20 cellular contexts compared by ENCODE assay signal in genomic region chr3:76043746-76044145, GRCh38.
A peak's percentile ranks its signal among the peaks of the same experiment; 100 is the strongest.
DNase-seq lines count a peak whose midpoint lies in the region; ATAC-seq and TF ChIP-seq lines count a peak whose summit lies in the region.
"Had no signal": no experiment of that assay in that cellular context is flagged by ENCODE, and none has a peak within 500 bp of the region (broad histone marks: within the 10 kb centered on the region; RNA-seq: fewer than 3 reads in every experiment).

No MANE protein-coding gene starts in this region.

- H3K4me2 ChIP-seq in GM23338: no peak overlapping the region
- no peak overlapping the region for H3K4me2 ChIP-seq in IMR-90 (ENCODE audit: low read depth, low read length)
- H3K4me2 ChIP-seq: KMS-11 had no signal

- H3K27ac Mint-ChIP-seq in GM23338 (peak overlapping the region; percentile 93), mesothelial cell of epicardium (peak overlapping the region; percentile 74)
- H3K27ac Mint-ChIP-seq in CD4-positive, alpha-beta T cell: no peak overlapping the region

- no peaks in the 10 kb centered on the region for H3K9me1 ChIP-seq in IMR-90 (ENCODE audit: insufficient read depth, low read length)

- H3K79me1 ChIP-seq in IMR-90 (ENCODE audit: low read depth in 1 of 2, low read length in 2 of 2): no peaks in the 10 kb centered on the region

- no peak overlapping the region; the same call in 1 of the 2 replicates for H4K91ac ChIP-seq in IMR-90 (ENCODE audit: insufficient read depth, low read depth, low read length)

- H3K9me3 Mint-ChIP-seq in GM23338 (no peaks in the 10 kb centered on the region; the same call in 2 of the 3 replicates), mesothelial cell of epicardium (no peaks in the 10 kb centered on the region)
- peaks cover 3% of the 10 kb centered on the region for H3K9me3 Mint-ChIP-seq in CD4-positive, alpha-beta T cell

- H3K27ac ChIP-seq in GM23338 (ENCODE audit: low read depth) (peak overlapping the region; percentile 98), IMR-90 (ENCODE audit: insufficient read depth, low read length) (no peak overlapping the region), iPS DF 6.9 (ENCODE audit: low read length) (peak overlapping the region; percentile 94)
- H3K27ac ChIP-seq in CD4-positive, alpha-beta T cell (ENCODE audit: low read depth, low read length): no peak overlapping the region
- H3K27ac ChIP-seq: C4-2B, KMS-11 had no signal

- H3K4me3 Mint-ChIP-seq in GM23338: no peak overlapping the region
- H3K4me3 Mint-ChIP-seq in mesothelial cell of epicardium: no peak overlapping the region
- no peak overlapping the region for H3K4me3 Mint-ChIP-seq in CD4-positive, alpha-beta T cell

- no peak for TF ChIP-seq POLR2A in IMR-90 (IDR thresholded peaks at IDR 0.05; ENCODE audit: low read depth, low read length)

- no TSS peak for BruUV-seq in IMR-90 (replicated peaks; lab: Mats Ljungman, UMichigan)

- H3K56ac ChIP-seq in IMR-90 (ENCODE audit: extremely low read depth, insufficient read depth, low read length): no peak overlapping the region

- H3K27me3 ChIP-seq in GM23338 (ENCODE audit: insufficient read depth) (no peaks in the 10 kb centered on the region), IMR-90 (ENCODE audit: control insufficient read depth, insufficient read depth, low read length) (no peaks in the 10 kb centered on the region), iPS DF 6.9 (ENCODE audit: control insufficient read depth, insufficient read depth, low read length) (no peaks in the 10 kb centered on the region)
- H3K27me3 ChIP-seq in CD4-positive, alpha-beta T cell (ENCODE audit: control insufficient read depth, insufficient read depth, low read length): no peaks in the 10 kb centered on the region

- intact Hi-C loops in IMR-90 (cut with micrococcal nuclease): loop anchor here (2.0 to 5.0 kb wide), 4 partner anchors 19 to 264 kb away; no protein-coding TSS in a partner anchor
- intact Hi-C loops in CD4-positive, alpha-beta T cell (cut with DNase I, micrococcal nuclease): no loop called here

- CTCF ChIA-PET in IMR-90 (lab: Yijun Ruan, JAX): interaction anchor here (1.3 kb wide), 1 partner anchor 18 kb away, joined by 4 read pairs; no protein-coding TSS in a partner anchor
- CTCF ChIA-PET in CD4-positive, alpha-beta T cell (lab: Charles Lee): no interaction called here

- H3K4me1 Mint-ChIP-seq in GM23338: peaks cover 52% of the 10 kb centered on the region
- peaks cover 56% of the 10 kb centered on the region for H3K4me1 Mint-ChIP-seq in mesothelial cell of epicardium
- H3K4me1 Mint-ChIP-seq in CD4-positive, alpha-beta T cell (ENCODE audit: low read depth): no peaks in the 10 kb centered on the region

- H2BK5ac ChIP-seq in IMR-90 (ENCODE audit: low read depth, low read length, poor library complexity, severe bottlenecking): peak overlapping the region; percentile 8

- in situ Hi-C loops in IMR-90 (cut with MboI; ENCODE audit: low sequenced_read_pairs): no loop called here

- H2AK9ac ChIP-seq in IMR-90 (replicated peaks; ENCODE audit: low read depth, low read length, poor library complexity): no peak overlapping the region

- peak overlapping the region; percentile 73; the same call in 1 of the 2 replicates for H4K5ac ChIP-seq in IMR-90 (ENCODE audit: low read depth, low read length)

- peaks cover 7% of the 10 kb centered on the region; the same call in 2 of the 3 replicates for H3K36me3 Mint-ChIP-seq in GM23338 (ENCODE audit: low read depth)
- no peaks in the 10 kb centered on the region for H3K36me3 Mint-ChIP-seq in mesothelial cell of epicardium
- H3K36me3 Mint-ChIP-seq in CD4-positive, alpha-beta T cell (ENCODE audit: low read depth): no peaks in the 10 kb centered on the region

- dilution Hi-C loops in IMR-90 (cut with HindIII; ENCODE audit: low sequenced_read_pairs, unreplicated experiment): no loop called here

- no peak overlapping the region; the same call in 1 of the 2 replicates for H3K14ac ChIP-seq in IMR-90 (replicated peaks; ENCODE audit: low read depth, low read length)

- TF ChIP-seq RAD21 in IMR-90 (IDR thresholded peaks at IDR 0.05; ENCODE audit: low read length): no peak

- H3K4me3 ChIP-seq in GM23338 (no peak overlapping the region), IMR-90 (ENCODE audit: insufficient read depth, low read depth, low read length) (no peak overlapping the region), iPS DF 6.9 (ENCODE audit: low read length) (no peak overlapping the region)

- peaks cover 2% of the 10 kb centered on the region for H3K27me3 Mint-ChIP-seq in GM23338 (ENCODE audit: insufficient read depth, low read depth, poor library complexity)
- H3K27me3 Mint-ChIP-seq in mesothelial cell of epicardium (ENCODE audit: low read depth): no peaks in the 10 kb centered on the region
- no peaks in the 10 kb centered on the region for H3K27me3 Mint-ChIP-seq in CD4-positive, alpha-beta T cell

- WGBS in IMR-90 (ENCODE audit: extremely low coverage in 2 of 2, insufficient read length in 1 of 2), 2 experiments: no CpG with 5 or more reads among the region's 2 CpGs
- WGBS in iPS DF 6.9 (ENCODE audit: insufficient coverage, insufficient read length): no CpG with 5 or more reads among the region's 2 CpGs

- no peaks in the 10 kb centered on the region for H3K9me3 ChIP-seq in IMR-90 (ENCODE audit: control insufficient read depth, insufficient read depth, low read length)
- H3K9me3 ChIP-seq in iPS DF 6.9 (ENCODE audit: control insufficient read depth, insufficient read depth, low read length): no peaks in the 10 kb centered on the region
- H3K9me3 ChIP-seq in CD4-positive, alpha-beta T cell (ENCODE audit: control insufficient read depth, low read length): no peaks in the 10 kb centered on the region

- peak overlapping the region; percentile 81; the same call in 1 of the 2 replicates for H2BK20ac ChIP-seq in IMR-90 (ENCODE audit: low read depth, low read length)

- no peaks in the 10 kb centered on the region for H3K79me2 ChIP-seq in GM23338 (replicated peaks; ENCODE audit: insufficient read depth)

- H3K9ac ChIP-seq in IMR-90 (ENCODE audit: low read depth, low read length): no peak overlapping the region
- H3K9ac ChIP-seq: KMS-11 had no signal

- peak; percentile 80 for DNase-seq in GM23338 (ENCODE audit: low spot score)
- DNase-seq in IMR-90: no peak
- DNase-seq in iPS DF 6.9 (ENCODE audit: low read depth, low spot score): peak; percentile 79
- no peak for DNase-seq in mesothelial cell of epicardium (ENCODE audit: low spot score in 2 of 2, unreplicated experiment in 2 of 2)
- DNase-seq in D341Med (ENCODE audit: low spot score): no peak
- DNase-seq in CD4-positive, alpha-beta T cell: no peak
- DNase-seq: EL; GOT3; NCI-H1092 treated with DMSO at 0.1 percent for 48 hours; NCI-H1436 treated with DMSO at 0.1 percent for 48 hours; NCI-H2029; NCI-H2227 treated with DMSO at 0.1 percent for 48 hours; NCI-H510A; NCI-H748 treated with DMSO at 0.1 percent for 48 hours; NK-92 treated with Interleukin-12 subunit alpha and Interleukin-12 subunit beta, amount 100 ng/mL, for 24 hours had no signal

- peak overlapping the region; percentile 58; the same call in 1 of the 2 replicates for H2BK120ac ChIP-seq in IMR-90 (ENCODE audit: low read depth, low read length)

- H3K4me1 ChIP-seq in GM23338 (ENCODE audit: insufficient read depth) (peaks cover 36% of the 10 kb centered on the region), IMR-90 (ENCODE audit: control insufficient read depth, insufficient read depth, low read length) (peaks cover 8% of the 10 kb centered on the region), iPS DF 6.9 (ENCODE audit: control insufficient read depth, insufficient read depth, low read length) (peaks cover 3% of the 10 kb centered on the region; the same call in 1 of the 2 replicates)

- H2AFZ ChIP-seq in GM23338: no peak overlapping the region
- no peak overlapping the region for H2AFZ ChIP-seq in IMR-90 (replicated peaks; ENCODE audit: low read length, poor library complexity)

- TF ChIP-seq CTCF in GM23338 (conservative IDR thresholded peaks at IDR 0.05; ENCODE audit: low read depth in 2 of 2) (no peak), IMR-90 (conservative IDR thresholded peaks at IDR 0.05; ENCODE audit: low read depth, low read length) (no peak), mesothelial cell of epicardium (IDR thresholded peaks at IDR 0.05; ENCODE audit: unreplicated experiment) (no peak)
- no peak for TF ChIP-seq CTCF in CD4-positive, alpha-beta T cell (IDR thresholded peaks at IDR 0.05)

- no peak overlapping the region for H3K23ac ChIP-seq in IMR-90 (ENCODE audit: low read depth, low read length)

- H2AK5ac ChIP-seq in IMR-90 (ENCODE audit: low read depth, low read length): peak overlapping the region; percentile 67; the same call in 1 of the 2 replicates

- H3K36me3 ChIP-seq in GM23338 (ENCODE audit: insufficient read depth) (no peaks in the 10 kb centered on the region), IMR-90 (ENCODE audit: control insufficient read depth, insufficient read depth, low read length) (no peaks in the 10 kb centered on the region), iPS DF 6.9 (ENCODE audit: control insufficient read depth, insufficient read depth, low read length) (no peaks in the 10 kb centered on the region)

- POLR2A ChIA-PET in IMR-90 (lab: Charles Lee; ENCODE audit: unreplicated experiment): no interaction called here
- POLR2A ChIA-PET in CD4-positive, alpha-beta T cell (lab: Charles Lee): no interaction called here

- no peaks in the 10 kb centered on the region for H4K20me1 ChIP-seq in GM23338 (replicated peaks; ENCODE audit: insufficient read depth)
- H4K20me1 ChIP-seq in IMR-90 (ENCODE audit: insufficient read depth, low read length): no peaks in the 10 kb centered on the region

- H4K8ac ChIP-seq in IMR-90 (ENCODE audit: low read depth in 2 of 2, low read length in 2 of 2): 0 out of 4 replicates have a peak overlapping the region, but pooled peaks of 1 of the 2 experiments have one; percentile 1

- H3K18ac ChIP-seq in IMR-90 (ENCODE audit: low read depth, low read length): peak overlapping the region; percentile 69

- H3K9me2 ChIP-seq in GM23338 (ENCODE audit: insufficient read depth): no peaks in the 10 kb centered on the region

- ATAC-seq in GM23338 (peak; percentile 81), IMR-90 (ENCODE audit: low read depth) (no peak), GM21447 (IDR thresholded peaks at IDR 0.05; ENCODE audit: unreplicated experiment) (no peak)
- no peak for ATAC-seq in CD4-positive, alpha-beta T cell (ENCODE audit: poor library complexity)
- ATAC-seq: Panc1, SK-N-SH treated with all-trans-retinoic acid at 6 μM for 48 hours had no signal

- H2BK15ac ChIP-seq in IMR-90 (ENCODE audit: low read depth, low read length): peak overlapping the region; percentile 62; the same call in 1 of the 3 replicates

- no peaks in the 10 kb centered on the region for H3F3A ChIP-seq in GM23338 (replicated peaks; ENCODE audit: low read depth)

- no peak overlapping the region for H3K4ac ChIP-seq in IMR-90 (ENCODE audit: low read depth, low read length)

TF ChIP-seq in GM23338, 12 proteins besides CTCF, POLR2A, EP300 and RAD21 (continues in another document):
- peak; percentile 8; the same call in 1 of the 2 replicates for TF ChIP-seq POLR2AphosphoS5 (IDR thresholded peaks at IDR 0.05; ENCODE audit: low read depth)

TF ChIP-seq in IMR-90, 13 proteins besides CTCF, POLR2A, EP300 and RAD21:
- no peak for TF ChIP-seq MAFK (IDR thresholded peaks at IDR 0.05; ENCODE audit: low read depth, low read length)
- no peak for TF ChIP-seq SMC3 (IDR thresholded peaks at IDR 0.05; ENCODE audit: low read depth, low read length)

Comparison
In these comparisons a context has a peak if more than half of its experiments do, and no peak if none do; other contexts are left out.
1. DNase-seq: peak in GM23338 (single experiment) and iPS DF 6.9 (single experiment); none in IMR-90 (single experiment), mesothelial cell of epicardium (0 of 2), D341Med (single experiment) and CD4-positive, alpha-beta T cell (0 of 10).
2. H3K27ac ChIP-seq: peak in GM23338 (single experiment) and iPS DF 6.9 (single experiment); none in IMR-90 (single experiment) and CD4-positive, alpha-beta T cell (single experiment).